ENCODE assay signal across 11 cellular contexts in genomic region chr13:48626077-48626449, GRCh38. TPM values are rescaled to one million over a fixed set of nuclear protein-coding genes. Genes with fewer than 3 reads are reported as not detected.
A peak's percentile ranks its signal among the peaks of the same experiment; 100 is the strongest.
DNase-seq lines count a peak whose midpoint lies in the region; ATAC-seq and TF ChIP-seq lines count a peak whose summit lies in the region.
"Had no signal": no experiment of that assay in that cellular context is flagged by ENCODE, and none has a peak within 500 bp of the region (broad histone marks: within the 10 kb centered on the region; RNA-seq: fewer than 3 reads in every experiment).

No MANE protein-coding gene starts in this region.

- no peak for TF ChIP-seq CTCF in retinal pigment epithelial cell (conservative IDR thresholded peaks at IDR 0.05; ENCODE audit: low read depth, low read length)

- TF ChIP-seq EP300 in Ishikawa (IDR thresholded peaks at IDR 0.05; ENCODE audit: borderline replicate concordance), result no peak

- H3K4me3 ChIP-seq in right cardiac atrium (ENCODE audit: low read length) (no peak overlapping the region), retinal pigment epithelial cell (ENCODE audit: low read length) (no peak overlapping the region)
- H3K4me3 ChIP-seq: lower lobe of right lung had no signal

- WGBS in right cardiac atrium, result 16% methylated on average over 1 of the region's 1 CpG

- H3K9me3 ChIP-seq in right cardiac atrium (ENCODE audit: control insufficient read depth, low read length), result no peaks in the 10 kb centered on the region

- peaks cover 5% of the 10 kb centered on the region for H3K4me1 ChIP-seq in right cardiac atrium (ENCODE audit: control insufficient read depth, insufficient read depth, low read length)

- ATAC-seq in right cardiac atrium, result peak; percentile 58 to 63
- ATAC-seq in HG03565 (IDR thresholded peaks at IDR 0.05; ENCODE audit: unreplicated experiment), result no peak

- no peaks in the 10 kb centered on the region for H3K27me3 ChIP-seq in right cardiac atrium (ENCODE audit: control insufficient read depth, insufficient read depth)

- no peak for TF ChIP-seq RAD21 in Ishikawa (IDR thresholded peaks at IDR 0.05; ENCODE audit: low read depth)

- no peak overlapping the region for H3K27ac ChIP-seq in right cardiac atrium (ENCODE audit: low read length)
- H3K27ac ChIP-seq: lower lobe of right lung had no signal

- DNase-seq in amniotic epithelial cell (ENCODE audit: low read depth) (peak; percentile 98), right cardiac atrium (no peak), retinal pigment epithelial cell (ENCODE audit: low read depth) (peak; percentile 28), NCI-H1694 (lab: John Stamatoyannopoulos, UW) (no peak), NCI-H446 (lab: John Stamatoyannopoulos, UW) (no peak)
- no peak for DNase-seq in stimulated activated CD4-positive, alpha-beta T cell treated with anti-CD3 and anti-CD28 coated beads, Interleukin-4, amount 100 ng/mL, for 4 hours
- DNase-seq: CD4-positive, CD25-positive, alpha-beta regulatory T cell; lower lobe of right lung; NCI-H2029 had no signal

- intact Hi-C loops in right cardiac atrium (cut with DNase I), result no loop called here

TF ChIP-seq in Ishikawa, 13 proteins besides CTCF, POLR2A, EP300 and RAD21:
- TF ChIP-seq FOXM1 (IDR thresholded peaks at IDR 0.05; ENCODE audit: borderline replicate concordance, low read depth) (peak; percentile 12; the same call in 1 of the 2 replicates), USF1 (IDR thresholded peaks at IDR 0.05) (no peak)

RNA-seq across cellular contexts. Expression of gene CYSLTR2, which starts 27.7 kb away (rescaled TPM):
- 10 to 100 TPM in 2 of 4 donors, 1 to 10 TPM in 2; 6.8 to 12.6 (median 9.9) TPM for total RNA-seq in right cardiac atrium
- polyA plus RNA-seq in right cardiac atrium, result 7.9 TPM

Comparison
In these comparisons a context has a peak if more than half of its experiments do, and no peak if none do; other contexts are left out.
1. DNase-seq: peak in amniotic epithelial cell (single experiment) and retinal pigment epithelial cell (single experiment); none in right cardiac atrium (0 of 3), NCI-H1694 (single experiment), stimulated activated CD4-positive, alpha-beta T cell treated with anti-CD3 and anti-CD28 coated beads, Interleukin-4, amount 100 ng/mL, for 4 hours (0 of 2) and NCI-H446 (0 of 2).